9 cellular contexts compared by ENCODE assay signal in the genomic region with DNA sequence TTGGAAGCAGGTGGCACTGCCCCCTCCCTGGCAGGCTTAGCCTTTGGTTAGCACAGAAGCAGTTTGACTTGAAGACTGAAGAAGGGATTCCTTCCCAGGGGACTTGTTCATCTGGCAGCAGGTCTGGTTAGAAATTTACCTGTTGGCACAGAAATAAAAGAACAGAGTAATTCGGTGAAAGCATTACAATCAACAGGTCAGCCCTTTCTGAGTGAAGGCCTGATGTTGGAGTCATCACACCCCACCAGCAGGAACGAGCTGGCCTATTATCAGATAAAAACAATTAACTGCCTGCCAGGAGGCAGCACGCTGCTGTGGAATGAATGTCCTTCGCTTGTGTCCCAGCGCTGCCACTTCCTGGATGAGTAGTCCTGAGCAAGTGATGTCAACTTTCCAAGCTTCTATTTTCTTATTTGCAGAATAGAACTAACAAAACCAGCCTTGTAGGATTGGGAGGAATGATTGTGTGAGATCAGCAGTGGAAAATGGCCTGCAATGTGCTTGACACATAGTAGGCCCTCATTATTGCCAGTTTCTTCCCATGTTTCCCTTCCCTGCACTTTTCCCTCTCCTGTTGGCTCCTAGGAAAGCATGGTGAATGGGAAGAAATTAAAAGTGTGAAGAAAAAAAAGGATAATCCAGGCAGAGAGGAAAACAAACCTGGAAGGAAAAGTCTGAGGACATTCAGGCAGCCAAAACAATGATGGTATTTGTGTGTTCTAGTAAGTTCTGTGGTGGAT. TPM values are rescaled to one million over a fixed set of nuclear protein-coding genes. Genes with fewer than 3 reads are reported as not detected.
DNase-seq lines count a peak whose midpoint lies in the region; ATAC-seq lines count a peak whose summit lies in the region.
"Had no signal": no experiment of that assay in that cellular context is flagged by ENCODE, and none has a peak within 500 bp of the region (broad histone marks: within the 10 kb centered on the region; RNA-seq: fewer than 3 reads in every experiment).

No MANE protein-coding gene starts in this region.

- H3K9ac ChIP-seq in adipocyte (ENCODE audit: low read length) = no peak overlapping the region

- DNase-seq in COLO668 (lab: John Stamatoyannopoulos, UW; ENCODE audit: unreplicated experiment) (peak; percentile 16), HT-29 (ENCODE audit: low spot score) (peak; percentile 71), adipocyte (ENCODE audit: low read depth) (peak; percentile 24), kidney tubule cell (ENCODE audit: low spot score) (peak; percentile 83), occipital lobe (lab: John Stamatoyannopoulos, UW) (no peak)
- DNase-seq in activated effector memory CD4-positive, alpha-beta T cell treated with anti-CD3 and anti-CD28 coated beads, Interleukin-2, amount 50 U/mL, for 16 hours = no peak
- DNase-seq: immature natural killer cell had no signal

- no peaks in the 10 kb centered on the region for H3K36me3 ChIP-seq in adipocyte (ENCODE audit: control insufficient read depth, insufficient read depth, low read length, severe bottlenecking)

- no peaks in the 10 kb centered on the region for H3K9me3 ChIP-seq in adipocyte (ENCODE audit: control insufficient read depth, low read length)

- peaks cover 3% of the 10 kb centered on the region for H3K27me3 ChIP-seq in adipocyte (replicated peaks; ENCODE audit: control insufficient read depth, insufficient read depth, low read length)

- H3K4me1 ChIP-seq in adipocyte (ENCODE audit: control insufficient read depth, insufficient read depth, low read length) = peaks cover 9% of the 10 kb centered on the region

- ATAC-seq in HG03159 (IDR thresholded peaks at IDR 0.05; ENCODE audit: unreplicated experiment) = no peak
- no peak for ATAC-seq in HG02588 (IDR thresholded peaks at IDR 0.05; ENCODE audit: unreplicated experiment)

- H3K4me3 ChIP-seq in adipocyte (ENCODE audit: low read length) = no peak overlapping the region

RNA-seq across cellular contexts. Expression of a gene that starts 29.0 kb away (rescaled TPM):
- total RNA-seq in HT-29 (2014; rRNA removed; shearing (Covaris generic)) = 5.6 and 8.5 TPM in 2 replicates
- 53.7 TPM for total RNA-seq in occipital lobe

RNA-seq across cellular contexts. Expression of a gene that starts 41.2 kb away (rescaled TPM):
- total RNA-seq in HT-29 (2014; rRNA removed; shearing (Covaris generic)) = 22.2 and 25.4 TPM in 2 replicates
- 99.5 TPM for total RNA-seq in occipital lobe

Comparison
In these comparisons a context has a peak if more than half of its experiments do, and no peak if none do; other contexts are left out.
1. DNase-seq: peak in COLO668 (single experiment), HT-29 (single experiment), adipocyte (single experiment) and kidney tubule cell (single experiment); none in occipital lobe (single experiment) and activated effector memory CD4-positive, alpha-beta T cell treated with anti-CD3 and anti-CD28 coated beads, Interleukin-2, amount 50 U/mL, for 16 hours (single experiment).